ENCODE assay signal across 21 cellular contexts in genomic region chr5:15821506-15821905, GRCh38.
DNase-seq lines count a peak whose midpoint lies in the region; ATAC-seq and TF ChIP-seq lines count a peak whose summit lies in the region.
"Had no signal": no experiment of that assay in that cellular context is flagged by ENCODE, and none has a peak within 500 bp of the region (broad histone marks: within the 10 kb centered on the region; RNA-seq: fewer than 3 reads in every experiment).

No MANE protein-coding gene starts in this region.

- peak; percentile 24 for ATAC-seq in foreskin keratinocyte
- no peak for ATAC-seq in heart right ventricle
- ATAC-seq in HG02610 (IDR thresholded peaks at IDR 0.05; ENCODE audit: unreplicated experiment) = no peak
- ATAC-seq: activated CD4-positive, CD25-positive, alpha-beta regulatory T cell treated with anti-CD3 and anti-CD28 coated beads, Interleukin-2, amount 50 U/mL, for 24 hours; activated T-helper 17 cell treated with anti-CD3 and anti-CD28 coated beads, Interleukin-2, amount 50 U/mL, for 72 hours; pancreas had no signal

- H4K20me1 ChIP-seq in hepatocyte (ENCODE audit: insufficient read depth, poor library complexity, severe bottlenecking) = no peaks in the 10 kb centered on the region

- H3K9me2 ChIP-seq in hepatocyte (replicated peaks; ENCODE audit: insufficient read depth) = no peaks in the 10 kb centered on the region

- H3K36me3 ChIP-seq in heart right ventricle (no peaks in the 10 kb centered on the region), hepatocyte (replicated peaks; ENCODE audit: insufficient read depth, low read depth) (no peaks in the 10 kb centered on the region)
- H3K36me3 ChIP-seq: adrenal gland, pancreas, SJSA1 had no signal

- no peaks in the 10 kb centered on the region for H3K4me1 ChIP-seq in foreskin keratinocyte
- peaks cover 0 to 16% (median 6%) of the 10 kb centered on the region in 9 donors for H3K4me1 ChIP-seq in heart right ventricle
- no peaks in the 10 kb centered on the region for H3K4me1 ChIP-seq in hepatocyte (ENCODE audit: insufficient read depth)
- H3K4me1 ChIP-seq: adrenal gland, pancreas had no signal

- peak; percentile 53 for DNase-seq in AG10803 (ENCODE audit: low read depth)
- peak; percentile 55 for DNase-seq in HS-5 (ENCODE audit: low read depth)
- peak; percentile 57 for DNase-seq in astrocyte of the spinal cord (ENCODE audit: low read depth, low spot score)
- peak in 1 of 2 donors; percentile 12 for DNase-seq in foreskin keratinocyte
- DNase-seq in NCI-H1105 (lab: John Stamatoyannopoulos, UW) = no peak
- DNase-seq in heart right ventricle = no peak
- no peak for DNase-seq in hepatocyte (ENCODE audit: low spot score)
- DNase-seq: adrenal gland; CD8-positive, alpha-beta memory T cell; endodermal cell; glutamatergic neuron; H7; NCI-H2171 treated with DMSO at 0.1 percent for 48 hours; NCI-H774; pancreas; PC-9; stimulated activated CD4-positive, alpha-beta T cell treated with anti-CD3 and anti-CD28 coated beads, Interleukin-2, amount 100 ng/mL, for 48 hours had no signal

- H3K79me2 ChIP-seq in hepatocyte = no peaks in the 10 kb centered on the region

- intact Hi-C loops in heart right ventricle (cut with DNase I) = loop anchor here in 8 of 10 donors (5.0 to 10.0 kb wide), 9 partner anchors 163 to 717 kb away; partner anchors contain the start of gene FBXL7 (in 2 of the 8)

- H3K4me2 ChIP-seq in hepatocyte = no peak overlapping the region
- H3K4me2 ChIP-seq: PC-9 had no signal

- H3K9me3 ChIP-seq in heart right ventricle = peaks cover 0 to 3% (median 0%) of the 10 kb centered on the region in 11 donors
- H3K9me3 ChIP-seq in hepatocyte (ENCODE audit: low read depth) = no peaks in the 10 kb centered on the region
- H3K9me3 ChIP-seq: adrenal gland had no signal

- no peak overlapping the region for H3K27ac ChIP-seq in foreskin keratinocyte
- no peak overlapping the region for H3K27ac ChIP-seq in heart right ventricle
- no peak overlapping the region for H3K27ac ChIP-seq in hepatocyte
- H3K27ac ChIP-seq: adrenal gland, pancreas, PC-9, SJSA1 had no signal

- in situ Hi-C loops in astrocyte of the spinal cord (cut with HindIII; ENCODE audit: low sequenced_read_pairs) = no loop called here

- no peaks in the 10 kb centered on the region for H3K27me3 ChIP-seq in foreskin keratinocyte
- H3K27me3 ChIP-seq in heart right ventricle = no peaks in the 10 kb centered on the region
- no peaks in the 10 kb centered on the region for H3K27me3 ChIP-seq in hepatocyte
- H3K27me3 ChIP-seq: adrenal gland, pancreas, SJSA1 had no signal

- TF ChIP-seq CTCF in AG10803 (conservative IDR thresholded peaks at IDR 0.05; ENCODE audit: low read length) (no peak), astrocyte of the spinal cord (IDR thresholded peaks at IDR 0.05; ENCODE audit: low read depth, low read length) (no peak), foreskin keratinocyte (conservative IDR thresholded peaks at IDR 0.05) (no peak), heart right ventricle (IDR thresholded peaks at IDR 0.05) (no peak), hepatocyte (IDR thresholded peaks at IDR 0.05; ENCODE audit: poor library complexity) (no peak)

- no peak overlapping the region for H2AFZ ChIP-seq in hepatocyte
- H2AFZ ChIP-seq: PC-9 had no signal

- H3K4me3 ChIP-seq in AG10803 (ENCODE audit: low read length) = no peak overlapping the region
- H3K4me3 ChIP-seq in astrocyte of the spinal cord (ENCODE audit: low read depth, low read length) = no peak overlapping the region
- H3K4me3 ChIP-seq in heart right ventricle = no peak overlapping the region
- no peak overlapping the region for H3K4me3 ChIP-seq in hepatocyte
- H3K4me3 ChIP-seq: adrenal gland, pancreas, PC-9, SJSA1 had no signal

Comparison
In these comparisons a context has a peak if more than half of its experiments do, and no peak if none do; other contexts are left out.
1. DNase-seq: peak in AG10803 (single experiment), HS-5 (single experiment) and astrocyte of the spinal cord (single experiment); none in NCI-H1105 (single experiment), heart right ventricle (0 of 2) and hepatocyte (single experiment).